ENCODE assay signal across 15 cellular contexts in genomic region chr14:48582938-48583337, GRCh38.
"Had no signal": no experiment of that assay in that cellular context is flagged by ENCODE, and none has a peak within 500 bp of the region (broad histone marks: within the 10 kb centered on the region; RNA-seq: fewer than 3 reads in every experiment).

No MANE protein-coding gene starts in this region.

- H3K4me1 ChIP-seq: gastrocnemius medialis, heart left ventricle, lower lobe of right lung, thyroid gland had no signal

- H3K36me3 Mint-ChIP-seq: activated CD4-positive, alpha-beta memory T cell treated with anti-CD3 and anti-CD28 coated beads for 36 hours; activated CD8-positive, alpha-beta memory T cell treated with anti-CD3 and anti-CD28 coated beads, Interleukin-2, amount 10 ng/mL, durations not matched to agents 7 days and 5 days; stimulated activated naive B cell treated with anti-CD40 and anti-IgM and Interleukin-4, amounts not matched to agents 10 μg/mL and 1 μg/mL and 100 μg/mL, for 72 hours had no signal

- ATAC-seq: activated CD4-positive, alpha-beta T cell treated with anti-CD3 and anti-CD28 coated beads for 36 hours; activated CD8-positive, alpha-beta memory T cell treated with anti-CD3 and anti-CD28 coated beads, Interleukin-2, amount 10 ng/mL, durations not matched to agents 7 days and 5 days; gastrocnemius medialis; heart left ventricle; left cardiac atrium; lower lobe of right lung; stimulated activated naive B cell treated with anti-CD40 and anti-IgM and Interleukin-4, amounts not matched to agents 10 μg/mL and 1 μg/mL and 100 μg/mL, for 72 hours had no signal

- H3K4me1 Mint-ChIP-seq: activated CD4-positive, alpha-beta T cell treated with anti-CD3 and anti-CD28 coated beads for 36 hours; activated CD8-positive, alpha-beta memory T cell treated with anti-CD3 and anti-CD28 coated beads, Interleukin-2, amount 10 ng/mL, durations not matched to agents 7 days and 5 days; nephron; stimulated activated naive B cell treated with anti-CD40 and anti-IgM and Interleukin-4, amounts not matched to agents 10 μg/mL and 1 μg/mL and 100 μg/mL, for 72 hours had no signal

- H3K27me3 ChIP-seq: cardiac muscle cell, gastrocnemius medialis, heart left ventricle, thyroid gland had no signal

- H3K9me3 ChIP-seq: gastrocnemius medialis, heart left ventricle, lower lobe of right lung, thyroid gland had no signal

- H3K27me3 Mint-ChIP-seq: activated CD4-positive, alpha-beta memory T cell treated with anti-CD3 and anti-CD28 coated beads for 36 hours; activated CD4-positive, alpha-beta T cell treated with anti-CD3 and anti-CD28 coated beads for 36 hours; activated CD8-positive, alpha-beta memory T cell treated with anti-CD3 and anti-CD28 coated beads, Interleukin-2, amount 10 ng/mL, durations not matched to agents 7 days and 5 days; activated T-cell treated with anti-CD3 and anti-CD28 coated beads, Interleukin-2, amount 50 U/mL, for 24 hours; stimulated activated naive B cell treated with anti-CD40 and anti-IgM and Interleukin-4, amounts not matched to agents 10 μg/mL and 1 μg/mL and 100 μg/mL, for 72 hours had no signal

- H3K4me3 Mint-ChIP-seq: activated CD4-positive, alpha-beta memory T cell treated with anti-CD3 and anti-CD28 coated beads for 36 hours; activated CD4-positive, alpha-beta T cell treated with anti-CD3 and anti-CD28 coated beads for 36 hours; activated CD8-positive, alpha-beta memory T cell treated with anti-CD3 and anti-CD28 coated beads, Interleukin-2, amount 10 ng/mL, durations not matched to agents 7 days and 5 days; activated T-cell treated with anti-CD3 and anti-CD28 coated beads, Interleukin-2, amount 50 U/mL, for 24 hours; nephron; stimulated activated naive B cell treated with anti-CD40 and anti-IgM and Interleukin-4, amounts not matched to agents 10 μg/mL and 1 μg/mL and 100 μg/mL, for 72 hours had no signal

- H3K9me3 Mint-ChIP-seq: activated CD4-positive, alpha-beta memory T cell treated with anti-CD3 and anti-CD28 coated beads for 36 hours; activated T-cell treated with anti-CD3 and anti-CD28 coated beads, Interleukin-2, amount 50 U/mL, for 24 hours; stimulated activated naive B cell treated with anti-CD40 and anti-IgM and Interleukin-4, amounts not matched to agents 10 μg/mL and 1 μg/mL and 100 μg/mL, for 72 hours had no signal

- H3K27ac Mint-ChIP-seq: activated CD4-positive, alpha-beta memory T cell treated with anti-CD3 and anti-CD28 coated beads for 36 hours; activated CD4-positive, alpha-beta T cell treated with anti-CD3 and anti-CD28 coated beads for 36 hours; activated CD8-positive, alpha-beta memory T cell treated with anti-CD3 and anti-CD28 coated beads, Interleukin-2, amount 10 ng/mL, durations not matched to agents 7 days and 5 days; activated T-cell treated with anti-CD3 and anti-CD28 coated beads, Interleukin-2, amount 50 U/mL, for 24 hours; nephron; stimulated activated naive B cell treated with anti-CD40 and anti-IgM and Interleukin-4, amounts not matched to agents 10 μg/mL and 1 μg/mL and 100 μg/mL, for 72 hours had no signal

- DNase-seq: activated CD4-positive, alpha-beta memory T cell treated with anti-CD3 and anti-CD28 coated beads for 36 hours; activated CD4-positive, alpha-beta T cell treated with anti-CD3 and anti-CD28 coated beads for 36 hours; activated CD8-positive, alpha-beta memory T cell treated with anti-CD3 and anti-CD28 coated beads, Interleukin-2, amount 10 ng/mL, durations not matched to agents 7 days and 5 days; activated naive CD4-positive, alpha-beta T cell treated with anti-CD3 and anti-CD28 coated beads, Interleukin-2, amount 50 U/mL, for 16 hours; activated T-cell treated with anti-CD3 and anti-CD28 coated beads, Interleukin-2, amount 50 U/mL, for 24 hours; gastrocnemius medialis; heart left ventricle; left cardiac atrium; lower lobe of right lung; nucleus accumbens; stimulated activated CD4-positive, alpha-beta T cell treated with anti-CD3 and anti-CD28 coated beads, Interleukin-2, amount 100 ng/mL, for 48 hours; stimulated activated naive B cell treated with anti-CD40 and anti-IgM and Interleukin-4, amounts not matched to agents 10 μg/mL and 1 μg/mL and 100 μg/mL, for 72 hours; thyroid gland had no signal

- H3K27ac ChIP-seq: cardiac muscle cell, gastrocnemius medialis, heart left ventricle, lower lobe of right lung, thyroid gland had no signal
